19 cellular contexts compared by ENCODE assay signal in genomic region chr17:79080349-79080748, GRCh38. TPM values are rescaled to one million over a fixed set of nuclear protein-coding genes. Genes with fewer than 3 reads are reported as not detected.
"Had no signal": no experiment of that assay in that cellular context is flagged by ENCODE, and none has a peak within 500 bp of the region (broad histone marks: within the 10 kb centered on the region; RNA-seq: fewer than 3 reads in every experiment).

No MANE protein-coding gene starts in this region.

- H3K4me3 ChIP-seq: thoracic aorta, vagina had no signal

- H3K27ac ChIP-seq: parathyroid adenoma, thoracic aorta, vagina had no signal

- H3K9me3 ChIP-seq: thoracic aorta, vagina had no signal

- H3K9ac ChIP-seq: parathyroid adenoma had no signal

- H3K27me3 ChIP-seq: vagina had no signal

- ATAC-seq: activated T-cell treated with anti-CD3 and anti-CD28 coated beads, Interleukin-2, amount 50 U/mL, for 72 hours; esophagus mucosa; left ventricle myocardium superior; naive thymus-derived CD8-positive, alpha-beta T cell; T-helper 17 cell had no signal

- DNase-seq: activated B cell treated with CpG ODN at 0.5 μM for 24 hours; activated CD4-positive, alpha-beta memory T cell treated with anti-CD3 and anti-CD28 coated beads for 36 hours; activated CD4-positive, alpha-beta T cell treated with anti-CD3 and anti-CD28 coated beads for 48 hours; activated gamma-delta T cell; activated naive CD4-positive, alpha-beta T cell treated with anti-CD3 and anti-CD28 coated beads, Interleukin-2, amount 50 U/mL, for 16 hours; activated T-cell treated with anti-CD3 and anti-CD28 coated beads, Interleukin-2, amount 50 U/mL, for 72 hours; dermis blood vessel endothelial cell; effector CD8-positive, alpha-beta T cell; foreskin melanocyte; left ventricle myocardium superior; mammary epithelial cell; stimulated activated CD4-positive, alpha-beta T cell treated with anti-CD3 and anti-CD28 coated beads, Interleukin-4, amount 100 ng/mL, for 1 hour; stimulated activated naive CD4-positive, alpha-beta T cell treated with Interleukin-2 at 50 U/mL for 16 hours; T-helper 17 cell had no signal

RNA-seq across cellular contexts. Expression of gene C1QTNF1, which starts 56.4 kb away (rescaled TPM):
- total RNA-seq: activated B cell treated with CpG ODN at 0.5 μM for 24 hours; naive thymus-derived CD8-positive, alpha-beta T cell had no signal
- polyA plus RNA-seq: naive thymus-derived CD8-positive, alpha-beta T cell had no signal
